In the genomic region with DNA sequence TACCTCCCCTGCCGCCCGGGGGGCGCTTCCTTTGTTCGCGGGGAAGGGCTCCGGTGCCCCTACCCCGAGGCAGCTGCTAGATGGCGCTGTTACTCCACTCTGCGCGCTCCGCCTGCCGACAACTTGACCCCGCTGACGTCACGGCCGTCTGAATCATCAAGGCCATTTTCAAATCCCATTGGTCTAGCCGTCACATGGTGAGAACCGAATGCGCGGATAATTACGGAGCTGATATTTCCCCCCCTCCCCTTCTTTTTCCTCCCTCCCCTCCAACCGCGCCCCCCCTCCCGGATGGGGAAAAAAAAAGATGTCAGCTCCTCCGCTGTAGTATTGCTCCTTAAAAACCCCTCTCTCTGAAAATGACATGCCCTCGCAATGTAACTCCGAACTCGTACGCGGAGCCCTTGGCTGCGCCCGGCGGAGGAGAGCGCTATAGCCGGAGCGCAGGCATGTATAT, we compare ENCODE assay signal across 8 cellular contexts. TPM values are rescaled to one million over a fixed set of nuclear protein-coding genes. Genes with fewer than 3 reads are reported as not detected.
DNase-seq lines count a peak whose midpoint lies in the region; ATAC-seq and TF ChIP-seq lines count a peak whose summit lies in the region.

A gene (plus strand): TSS at position 246 of the 457 bp plus-strand sequence. CDS start 114 bp downstream, at position 360.

- peaks cover 19% of the 10 kb centered on the region for H3K4me1 Mint-ChIP-seq in activated T-helper 1 cell treated with anti-CD3 and anti-CD28 coated beads, Interleukin-12 subunit alpha, Interleukin-12 subunit beta, Interleukin-2, Interleukin-4 antibody, amounts not matched to agents 30 ng/mL and 10 ng/mL and 1 ng/mL, durations not matched to agents 14 hours and 24 hours and 36 hours (ENCODE audit: low read depth)

- no peak for TF ChIP-seq POLR2A in Peyer's patch (IDR thresholded peaks at IDR 0.05)
- TF ChIP-seq POLR2A in tibial nerve (IDR thresholded peaks at IDR 0.05) = peak in 1 of 2 donors; percentile 24

- H3K9me3 Mint-ChIP-seq in activated T-helper 1 cell treated with anti-CD3 and anti-CD28 coated beads, Interleukin-12 subunit alpha, Interleukin-12 subunit beta, Interleukin-2, Interleukin-4 antibody, amounts not matched to agents 30 ng/mL and 10 ng/mL and 1 ng/mL, durations not matched to agents 14 hours and 24 hours and 36 hours = no peaks in the 10 kb centered on the region

- H3K27ac ChIP-seq in Peyer's patch (peak within 1 kb of the TSS; percentile 0 to 51 (median 22)), foreskin keratinocyte (peak within 1 kb of the TSS; percentile 87), tibial nerve (peak within 1 kb of the TSS; percentile 68 to 88 (median 76))

- peak within 1 kb of the TSS; percentile 61 for H3K27ac Mint-ChIP-seq in activated T-helper 1 cell treated with anti-CD3 and anti-CD28 coated beads, Interleukin-12 subunit alpha, Interleukin-12 subunit beta, Interleukin-2, Interleukin-4 antibody, amounts not matched to agents 30 ng/mL and 10 ng/mL and 1 ng/mL, durations not matched to agents 14 hours and 24 hours and 36 hours

- peaks cover 0 to 60% of the 10 kb centered on the region in 2 donors for H3K27me3 ChIP-seq in Peyer's patch
- H3K27me3 ChIP-seq in foreskin keratinocyte = no peaks in the 10 kb centered on the region
- peaks cover 0 to 92% of the 10 kb centered on the region in 2 donors for H3K27me3 ChIP-seq in tibial nerve

- WGBS in tibial nerve, 2 donors = 1 to 2% methylated on average over 22 to 36 of the region's 36 CpGs

- H3K4me3 Mint-ChIP-seq in activated T-helper 1 cell treated with anti-CD3 and anti-CD28 coated beads, Interleukin-12 subunit alpha, Interleukin-12 subunit beta, Interleukin-2, Interleukin-4 antibody, amounts not matched to agents 30 ng/mL and 10 ng/mL and 1 ng/mL, durations not matched to agents 14 hours and 24 hours and 36 hours = peak within 1 kb of the TSS; percentile 48

- H3K4me1 ChIP-seq in Peyer's patch = peaks cover 0 to 26% (median 10%) of the 10 kb centered on the region in 4 donors
- H3K4me1 ChIP-seq in foreskin keratinocyte = peaks cover 19% of the 10 kb centered on the region
- peaks cover 0 to 46% (median 11%) of the 10 kb centered on the region in 4 donors for H3K4me1 ChIP-seq in tibial nerve

- TF ChIP-seq EP300 in tibial nerve (IDR thresholded peaks at IDR 0.05) = peak in 1 of 2 donors; percentile 76

- H3K36me3 ChIP-seq in Peyer's patch (no peaks in the 10 kb centered on the region), tibial nerve (no peaks in the 10 kb centered on the region)

- DNase-seq in EL (peak; percentile 95), HT1080 (ENCODE audit: low read depth) (peak; percentile 86), Peyer's patch (peak; percentile 72 to 93 (median 89)), foreskin keratinocyte (peak; percentile 82 to 90), pons (ENCODE audit: low spot score) (peak; percentile 46), tibial nerve (ENCODE audit: low spot score in 2 of 2) (peak; percentile 93 to 95), SKM-1 treated with dmso at 0.1 percent for 144 hours (lab: John Stamatoyannopoulos, UW; ENCODE audit: unreplicated experiment) (no peak)
- DNase-seq in activated T-helper 1 cell treated with anti-CD3 and anti-CD28 coated beads, Interleukin-12 subunit alpha, Interleukin-12 subunit beta, Interleukin-2, Interleukin-4 antibody, amounts not matched to agents 30 ng/mL and 10 ng/mL and 1 ng/mL, durations not matched to agents 14 hours and 24 hours and 36 hours (ENCODE audit: low spot score) = peak; percentile 62

- TF ChIP-seq CTCF in Peyer's patch (IDR thresholded peaks at IDR 0.05) = peak in 5 of 6 experiments; percentile 47 to 77 (median 60)
- peak; percentile 98 for TF ChIP-seq CTCF in foreskin keratinocyte (conservative IDR thresholded peaks at IDR 0.05)
- TF ChIP-seq CTCF in tibial nerve (IDR thresholded peaks at IDR 0.05) = peak; percentile 71 to 89 (median 80)

- peaks cover 0 to 11% (median 0%) of the 10 kb centered on the region in 4 donors for H3K9me3 ChIP-seq in Peyer's patch
- no peaks in the 10 kb centered on the region for H3K9me3 ChIP-seq in tibial nerve

- peaks cover 93% of the 10 kb centered on the region for H3K27me3 Mint-ChIP-seq in activated T-helper 1 cell treated with anti-CD3 and anti-CD28 coated beads, Interleukin-12 subunit alpha, Interleukin-12 subunit beta, Interleukin-2, Interleukin-4 antibody, amounts not matched to agents 30 ng/mL and 10 ng/mL and 1 ng/mL, durations not matched to agents 14 hours and 24 hours and 36 hours (ENCODE audit: insufficient read depth)

- H3K36me3 Mint-ChIP-seq in activated T-helper 1 cell treated with anti-CD3 and anti-CD28 coated beads, Interleukin-12 subunit alpha, Interleukin-12 subunit beta, Interleukin-2, Interleukin-4 antibody, amounts not matched to agents 30 ng/mL and 10 ng/mL and 1 ng/mL, durations not matched to agents 14 hours and 24 hours and 36 hours (ENCODE audit: low read depth) = peaks cover 1% of the 10 kb centered on the region

- peak; percentile 58 for ATAC-seq in foreskin keratinocyte

- H3K4me3 ChIP-seq in Peyer's patch = peak within 1 kb of the TSS; percentile 14 to 46 (median 34)
- H3K4me3 ChIP-seq in tibial nerve = peak within 1 kb of the TSS; percentile 36 to 66 (median 50)

- intact Hi-C loops in activated T-helper 1 cell treated with anti-CD3 and anti-CD28 coated beads, Interleukin-12 subunit alpha, Interleukin-12 subunit beta, Interleukin-2, Interleukin-4 antibody, amounts not matched to agents 30 ng/mL and 10 ng/mL and 1 ng/mL, durations not matched to agents 14 hours and 24 hours and 36 hours (cut with micrococcal nuclease) = loop anchor here (10.0 kb wide), 1 partner anchor 50 kb away; a partner anchor contains a TSS

RNA-seq across cellular contexts. Expression of the gene that starts here (rescaled TPM):
- 2.7 and 3.8 TPM in 2 replicates for total RNA-seq in HT1080 (2014; rRNA removed; shearing (Covaris generic))
- 11.5 and 13.8 TPM in 2 replicates for polyA plus RNA-seq in HT1080 (2015; cell fraction: cytosol; rRNA removed)
- polyA plus RNA-seq in HT1080 (2015; cell fraction: nucleus; rRNA removed) = 2.5 and 5.9 TPM in 2 replicates
- total RNA-seq in Peyer's patch (1 to 10 TPM in 1 of 4 donors, not detected in 3; 1.0 TPM), foreskin keratinocyte (19.6 and 23.0 TPM in 2 replicates), tibial nerve (1 to 10 TPM; 1.7 to 6.1 (median 2.5) TPM)
- total RNA-seq in activated T-helper 1 cell treated with anti-CD3 and anti-CD28 coated beads, Interleukin-12 subunit alpha, Interleukin-12 subunit beta, Interleukin-2, Interleukin-4 antibody, amounts not matched to agents 30 ng/mL and 10 ng/mL and 1 ng/mL, durations not matched to agents 14 hours and 24 hours and 36 hours = not detected in 2 replicates
- 31.8 and 32.0 TPM in 2 replicates for polyA plus RNA-seq in foreskin keratinocyte

Comparison
In these comparisons a context has a peak if more than half of its experiments do, and no peak if none do; other contexts are left out.
1. Peak in DNase-seq in activated T-helper 1 cell treated with anti-CD3 and anti-CD28 coated beads, Interleukin-12 subunit alpha, Interleukin-12 subunit beta, Interleukin-2, Interleukin-4 antibody, amounts not matched to agents 30 ng/mL and 10 ng/mL and 1 ng/mL, durations not matched to agents 14 hours and 24 hours and 36 hours; RNA of the gene not detected or under 1 TPM.
2. H3K27ac ChIP-seq: peak in every context shown above with its lines; median percentile 87 in foreskin keratinocyte; 76 in tibial nerve; 22 in Peyer's patch.